15 cellular contexts compared by ENCODE assay signal in the genomic region with DNA sequence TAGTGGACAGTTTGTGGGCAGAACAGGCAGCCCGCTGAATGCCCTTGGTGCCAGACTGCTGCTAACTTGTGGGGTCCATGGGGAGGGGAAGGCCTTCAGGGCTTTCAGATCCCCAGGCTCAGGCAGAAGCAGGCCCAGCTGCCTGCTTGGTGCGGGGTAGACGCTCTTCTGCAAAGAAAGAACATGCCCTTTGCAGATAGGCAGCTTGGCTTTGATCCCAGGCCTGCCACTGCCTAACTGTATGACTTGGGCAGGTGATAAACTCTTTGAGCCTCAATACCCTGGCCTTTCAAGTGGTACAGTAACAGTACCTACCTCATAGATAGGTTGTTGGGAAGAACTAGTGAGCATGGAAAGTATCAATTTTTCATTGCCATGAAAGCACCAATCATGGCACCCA. TPM values are rescaled to one million over a fixed set of nuclear protein-coding genes. Genes with fewer than 3 reads are reported as not detected.
DNase-seq lines count a peak whose midpoint lies in the region; ATAC-seq and TF ChIP-seq lines count a peak whose summit lies in the region.
"Had no signal": no experiment of that assay in that cellular context is flagged by ENCODE, and none has a peak within 500 bp of the region (broad histone marks: within the 10 kb centered on the region; RNA-seq: fewer than 3 reads in every experiment).

No MANE protein-coding gene starts in this region.

- H3K9me3 ChIP-seq in spleen, result no peaks in the 10 kb centered on the region
- H3K9me3 ChIP-seq: MG63 had no signal

- DNase-seq in DMS79 treated with DMSO at 0.1 percent for 48 hours (lab: John Stamatoyannopoulos, UW), result peak; percentile 29
- DNase-seq in NCI-H1092 (lab: John Stamatoyannopoulos, UW), result peak; percentile 53
- peak; percentile 25 for DNase-seq in mucosa of gallbladder (ENCODE audit: low spot score)
- DNase-seq in NCI-H748 (lab: John Stamatoyannopoulos, UW; ENCODE audit: unreplicated experiment), result no peak
- no peak for DNase-seq in NCI-H524 (lab: John Stamatoyannopoulos, UW)
- DNase-seq in spleen, result no peak
- DNase-seq: activated CD4-positive, alpha-beta T cell treated with anti-CD3 and anti-CD28 coated beads for 48 hours; activated naive CD8-positive, alpha-beta T cell treated with anti-CD3 and anti-CD28 coated beads, Interleukin-2, amount 50 U/mL, for 24 hours; activated T-cell treated with anti-CD3 and anti-CD28 coated beads for 4 hours; MG63; midbrain; NCI-H446 treated with DMSO at 0.1 percent for 48 hours; stimulated activated CD4-positive, alpha-beta T cell treated with anti-CD3 and anti-CD28 coated beads, Interleukin-15, amount 100 ng/mL, for 24 hours had no signal

- no peak for TF ChIP-seq POLR2A in spleen (IDR thresholded peaks at IDR 0.05)

- H3K27me3 ChIP-seq in spleen (replicated peaks in 1 of 7), result no peaks in the 10 kb centered on the region
- H3K27me3 ChIP-seq: MG63 had no signal

- intact Hi-C loops in spleen (cut with DNase I; ENCODE audit: low total_unique reads), result loop anchor here (10.0 kb wide), 1 partner anchor 105 kb away; a partner anchor contains a TSS

- WGBS in spleen, 5 donors, result 84 to 94% (median 88%) methylated on average over 3 of the region's 3 CpGs

- H3K27ac ChIP-seq in VCaP, result peak overlapping the region; percentile 46
- H3K27ac ChIP-seq in spleen, result no peak overlapping the region

- TF ChIP-seq CTCF in VCaP (conservative IDR thresholded peaks at IDR 0.05) (no peak), spleen (IDR thresholded peaks at IDR 0.05 in 8 of 11, conservative IDR thresholded peaks at IDR 0.05 in 3 of 11) (no peak)

- H3K4me1 ChIP-seq in spleen, result peaks cover 38 to 98% (median 86%) of the 10 kb centered on the region in 6 donors

- H3K4me3 ChIP-seq in spleen, result no peak overlapping the region
- H3K4me3 ChIP-seq: MG63 had no signal

- H3K36me3 ChIP-seq in spleen, result peaks cover 0 to 19% (median 0%) of the 10 kb centered on the region in 6 donors

- ATAC-seq in GM18858 (IDR thresholded peaks at IDR 0.05; ENCODE audit: unreplicated experiment), result no peak
- ATAC-seq: activated naive CD8-positive, alpha-beta T cell treated with anti-CD3 and anti-CD28 coated beads, Interleukin-2, amount 50 U/mL, for 24 hours had no signal

RNA-seq across cellular contexts. Expression of a gene that starts 28.4 kb away (rescaled TPM):
- total RNA-seq in mucosa of gallbladder (117 TPM), spleen (10 to 100 TPM; 44.9 to 79.1 (median 71.8) TPM)
- 100 to 1,000 TPM in 1 of 3 donors, 10 to 100 TPM in 2; 75.0 to 118 (median 89.9) TPM for polyA plus RNA-seq in spleen

Comparison
In these comparisons a context has a peak if more than half of its experiments do, and no peak if none do; other contexts are left out.
1. DNase-seq: peak in DMS79 treated with DMSO at 0.1 percent for 48 hours (single experiment), NCI-H1092 (single experiment) and mucosa of gallbladder (single experiment); none in NCI-H748 (single experiment), NCI-H524 (0 of 2) and spleen (single experiment).